ENCODE assay signal across 1 cellular context in genomic region chr2:96117701-96118588, GRCh38.
TF ChIP-seq lines count a peak whose summit lies in the region.

No MANE protein-coding gene starts in this region.

TF ChIP-seq in SK-N-SH, 30 proteins besides CTCF, POLR2A, EP300 and RAD21:
- TF ChIP-seq REST (IDR thresholded peaks at IDR 0.05; ENCODE audit: low read depth, low read length) (no peak), USF2 (IDR thresholded peaks at IDR 0.05; ENCODE audit: borderline replicate concordance, low read depth, low read length) (no peak), FOXJ3 (CRISPR knock-in tag; IDR thresholded peaks at IDR 0.05) (no peak), GABPA (IDR thresholded peaks at IDR 0.05; ENCODE audit: low read depth) (no peak)
TF ChIP-seq in SK-N-SH: peak in this region for 0.
